ENCODE assay signal across 1 cellular context in genomic region chr2:42812899-42813479, GRCh38.
TF ChIP-seq lines count a peak whose summit lies in the region.

No MANE protein-coding gene starts in this region.

TF ChIP-seq in HepG2, 621 proteins besides CTCF, POLR2A, EP300 and RAD21:
- TF ChIP-seq ZEB1 (IDR thresholded peaks at IDR 0.05; ENCODE audit: insufficient replicate concordance, low read depth) (peak; percentile 4), ZNF484 (CRISPR knock-in tag; IDR thresholded peaks at IDR 0.05; ENCODE audit: borderline replicate concordance, low read depth) (no peak), ZNF512 (CRISPR knock-in tag; IDR thresholded peaks at IDR 0.05) (no peak), ZFP36L1 (CRISPR knock-in tag; IDR thresholded peaks at IDR 0.05) (0 out of 2 replicates have a peak, but pooled peaks have one; percentile 26), ASH2L (IDR thresholded peaks at IDR 0.05; ENCODE audit: insufficient read length, low read depth, low read length) (peak; percentile 46), HDAC6 (IDR thresholded peaks at IDR 0.05; ENCODE audit: low read depth, low read length) (no peak), ARID3A (IDR thresholded peaks at IDR 0.05; ENCODE audit: low read depth, low read length) (peak; percentile 44; the same call in 1 of the 2 replicates), HMGXB4 (CRISPR knock-in tag; IDR thresholded peaks at IDR 0.05; ENCODE audit: borderline replicate concordance in 1 of 2, low read depth in 1 of 2) (peak; percentile 37 to 40; a peak in 2 of 4 replicates), ZNF44 (CRISPR knock-in tag; IDR thresholded peaks at IDR 0.05) (0 out of 2 replicates have a peak, but pooled peaks have one; percentile 43), ARID5B (CRISPR knock-in tag; IDR thresholded peaks at IDR 0.05) (0 out of 2 replicates have a peak, but pooled peaks have one; percentile 19), ZNF230 (CRISPR knock-in tag; IDR thresholded peaks at IDR 0.05) (no peak), TOE1 (CRISPR knock-in tag; IDR thresholded peaks at IDR 0.05) (no peak), THAP11 (CRISPR knock-in tag; IDR thresholded peaks at IDR 0.05) (0 out of 2 replicates have a peak, but pooled peaks have one; percentile 20), CREB1 (IDR thresholded peaks at IDR 0.05) (no peak), CREB1 (CRISPR knock-in tag; IDR thresholded peaks at IDR 0.05) (peak; percentile 38; the same call in 1 of the 2 replicates), MYC (CRISPR knock-in tag; IDR thresholded peaks at IDR 0.05; ENCODE audit: borderline replicate concordance) (no peak), TEAD3 (CRISPR knock-in tag; optimal IDR thresholded peaks at IDR 0.05; ENCODE audit: borderline replicate concordance) (peak; percentile 16), ZBTB4 (CRISPR knock-in tag; IDR thresholded peaks at IDR 0.05; ENCODE audit: borderline replicate concordance) (no peak), EHMT2 (IDR thresholded peaks at IDR 0.05; ENCODE audit: borderline replicate concordance, low read depth, low read length) (peak; percentile 30; the same call in 1 of the 2 replicates), XRCC5 (optimal IDR thresholded peaks at IDR 0.05; ENCODE audit: low read length) (peak; percentile 48)
